ENCODE assay signal across 20 cellular contexts in genomic region chr1:207031016-207031415, GRCh38. TPM values are rescaled to one million over a fixed set of nuclear protein-coding genes. Genes with fewer than 3 reads are reported as not detected.
A peak's percentile ranks its signal among the peaks of the same experiment; 100 is the strongest.
DNase-seq lines count a peak whose midpoint lies in the region; ATAC-seq and TF ChIP-seq lines count a peak whose summit lies in the region.
"Had no signal": no experiment of that assay in that cellular context is flagged by ENCODE, and none has a peak within 500 bp of the region (broad histone marks: within the 10 kb centered on the region; RNA-seq: fewer than 3 reads in every experiment).

No MANE protein-coding gene starts in this region.

- H3K36me3 ChIP-seq in Peyer's patch (no peaks in the 10 kb centered on the region), endodermal cell (ENCODE audit: control insufficient read depth, insufficient read depth, low read length) (no peaks in the 10 kb centered on the region), mesendoderm (ENCODE audit: control insufficient read depth, insufficient read depth, low read length) (no peaks in the 10 kb centered on the region), upper lobe of left lung (no peaks in the 10 kb centered on the region)
- H3K36me3 ChIP-seq: esophagus muscularis mucosa had no signal

- H3K9me3 ChIP-seq in Peyer's patch (no peaks in the 10 kb centered on the region), endodermal cell (ENCODE audit: control insufficient read depth, low read length) (no peaks in the 10 kb centered on the region), upper lobe of left lung (no peaks in the 10 kb centered on the region)
- H3K9me3 ChIP-seq: esophagus muscularis mucosa had no signal

- H2BK15ac ChIP-seq in mesendoderm (replicated peaks; ENCODE audit: low read depth), result no peak overlapping the region

- DNase-seq in Peyer's patch (no peak), endodermal cell (no peak), mesendoderm (no peak), upper lobe of left lung (no peak), NCI-H510A treated with DMSO at 0.1 percent for 48 hours (lab: John Stamatoyannopoulos, UW) (no peak)
- DNase-seq in activated T-helper 2 cell treated with anti-CD3 and anti-CD28 coated beads, Interferon-gamma antibody, Interleukin-2, Interleukin-4, amounts not matched to agents 10 μg/mL and 5 μg/mL and 100 μg/mL, durations not matched to agents 14 hours and 24 hours and 36 hours (ENCODE audit: low spot score), result no peak
- DNase-seq: activated CD4-positive, alpha-beta memory T cell treated with anti-CD3 and anti-CD28 coated beads, Interleukin-2, amount 10 ng/mL, durations not matched to agents 7 days and 5 days; activated T-cell treated with anti-CD3 and anti-CD28 coated beads, Interleukin-2, amount 50 U/mL, for 4 hours; KG1; nephron progenitor cell; retina; SHP77; stimulated activated naive CD4-positive, alpha-beta T cell treated with Interleukin-2 at 50 U/mL for 16 hours; T-helper 1 cell had no signal

- no peak overlapping the region for H3K4ac ChIP-seq in mesendoderm (ENCODE audit: low read depth, low read length)

- peaks cover 0 to 24% (median 0%) of the 10 kb centered on the region in 4 donors for H3K4me1 ChIP-seq in Peyer's patch
- peaks cover 22% of the 10 kb centered on the region for H3K4me1 ChIP-seq in endodermal cell (ENCODE audit: control insufficient read depth, insufficient read depth, low read length)
- H3K4me1 ChIP-seq in mesendoderm (ENCODE audit: control insufficient read depth, low read depth, low read length), result peaks cover 15% of the 10 kb centered on the region
- peaks cover 4 to 12% (median 9%) of the 10 kb centered on the region in 4 donors for H3K4me1 ChIP-seq in upper lobe of left lung

- no peaks in the 10 kb centered on the region for H3K27me3 ChIP-seq in Peyer's patch
- H3K27me3 ChIP-seq in endodermal cell (ENCODE audit: control insufficient read depth, insufficient read depth, low read length, poor library complexity, severe bottlenecking), result peaks cover 25% of the 10 kb centered on the region
- no peaks in the 10 kb centered on the region for H3K27me3 ChIP-seq in mesendoderm (ENCODE audit: insufficient read depth, low read length, poor library complexity)
- H3K27me3 ChIP-seq in upper lobe of left lung, result no peaks in the 10 kb centered on the region

- no peaks in the 10 kb centered on the region for H3K9me3 Mint-ChIP-seq in endodermal cell
- H3K9me3 Mint-ChIP-seq in activated T-helper 2 cell treated with anti-CD3 and anti-CD28 coated beads, Interferon-gamma antibody, Interleukin-2, Interleukin-4, amounts not matched to agents 10 μg/mL and 5 μg/mL and 100 μg/mL, durations not matched to agents 14 hours and 24 hours and 36 hours, result no peaks in the 10 kb centered on the region
- H3K9me3 Mint-ChIP-seq: activated CD4-positive, alpha-beta memory T cell treated with anti-CD3 and anti-CD28 coated beads, Interleukin-2, amount 10 ng/mL, durations not matched to agents 7 days and 5 days; activated naive CD4-positive, alpha-beta T cell treated with anti-CD3 and anti-CD28 coated beads, Interleukin-2, amount 50 U/mL, for 72 hours; activated T-cell treated with anti-CD3 and anti-CD28 coated beads, Interleukin-2, amount 50 U/mL, for 4 hours; memory B cell; nephron progenitor cell had no signal

- no peak for TF ChIP-seq EP300 in upper lobe of left lung (IDR thresholded peaks at IDR 0.05)

- H3K4me3 Mint-ChIP-seq in endodermal cell, result peak overlapping the region; percentile 19
- H3K4me3 Mint-ChIP-seq in activated T-helper 2 cell treated with anti-CD3 and anti-CD28 coated beads, Interferon-gamma antibody, Interleukin-2, Interleukin-4, amounts not matched to agents 10 μg/mL and 5 μg/mL and 100 μg/mL, durations not matched to agents 14 hours and 24 hours and 36 hours (ENCODE audit: low read depth), result no peak overlapping the region
- H3K4me3 Mint-ChIP-seq: activated CD4-positive, alpha-beta memory T cell treated with anti-CD3 and anti-CD28 coated beads, Interleukin-2, amount 10 ng/mL, durations not matched to agents 7 days and 5 days; activated T-cell treated with anti-CD3 and anti-CD28 coated beads, Interleukin-2, amount 50 U/mL, for 4 hours; memory B cell; nephron progenitor cell had no signal

- H3K23ac ChIP-seq in mesendoderm (ENCODE audit: low read length), result no peak overlapping the region

- intact Hi-C loops in activated T-helper 2 cell treated with anti-CD3 and anti-CD28 coated beads, Interferon-gamma antibody, Interleukin-2, Interleukin-4, amounts not matched to agents 10 μg/mL and 5 μg/mL and 100 μg/mL, durations not matched to agents 14 hours and 24 hours and 36 hours (cut with micrococcal nuclease), result no loop called here

- no peak overlapping the region for H4K8ac ChIP-seq in mesendoderm (ENCODE audit: low read depth, low read length)

- peak overlapping the region in 2 of 4 donors; percentile 56 to 67 for H3K4me3 ChIP-seq in Peyer's patch
- H3K4me3 ChIP-seq in endodermal cell (ENCODE audit: low read length), result no peak overlapping the region
- H3K4me3 ChIP-seq in mesendoderm (ENCODE audit: low read length), result no peak overlapping the region
- H3K4me3 ChIP-seq in upper lobe of left lung, result peak overlapping the region; percentile 18 to 52 (median 45)
- H3K4me3 ChIP-seq: coronary artery, esophagus muscularis mucosa had no signal

- TF ChIP-seq POLR2A in Peyer's patch (IDR thresholded peaks at IDR 0.05), result no peak
- peak in 2 of 4 donors; percentile 37 to 42 for TF ChIP-seq POLR2A in upper lobe of left lung (IDR thresholded peaks at IDR 0.05)

- TF ChIP-seq CTCF in Peyer's patch (IDR thresholded peaks at IDR 0.05) (no peak), endodermal cell (conservative IDR thresholded peaks at IDR 0.05) (no peak), upper lobe of left lung (IDR thresholded peaks at IDR 0.05) (no peak)

- H3K27me3 Mint-ChIP-seq in endodermal cell (ENCODE audit: insufficient read depth), result peaks cover 11% of the 10 kb centered on the region
- peaks cover 50% of the 10 kb centered on the region for H3K27me3 Mint-ChIP-seq in activated T-helper 2 cell treated with anti-CD3 and anti-CD28 coated beads, Interferon-gamma antibody, Interleukin-2, Interleukin-4, amounts not matched to agents 10 μg/mL and 5 μg/mL and 100 μg/mL, durations not matched to agents 14 hours and 24 hours and 36 hours (ENCODE audit: low read depth)

- H3K27ac ChIP-seq in Peyer's patch (peak overlapping the region in 3 of 4 donors; percentile 73 to 97 (median 93)), endodermal cell (ENCODE audit: low read depth, low read length) (no peak overlapping the region), mesendoderm (ENCODE audit: low read depth, low read length) (no peak overlapping the region), upper lobe of left lung (peak overlapping the region; percentile 82 to 90 (median 83))
- H3K27ac ChIP-seq: coronary artery, esophagus muscularis mucosa had no signal

- no peak overlapping the region for H2BK5ac ChIP-seq in mesendoderm (ENCODE audit: low read length)

- H3K9ac ChIP-seq in endodermal cell (ENCODE audit: extremely low read depth, low read length, poor library complexity, severe bottlenecking) (no peak overlapping the region), mesendoderm (ENCODE audit: low read length) (no peak overlapping the region)

- H3K4me1 Mint-ChIP-seq in endodermal cell, result peaks cover 67% of the 10 kb centered on the region
- peaks cover 2% of the 10 kb centered on the region for H3K4me1 Mint-ChIP-seq in activated T-helper 2 cell treated with anti-CD3 and anti-CD28 coated beads, Interferon-gamma antibody, Interleukin-2, Interleukin-4, amounts not matched to agents 10 μg/mL and 5 μg/mL and 100 μg/mL, durations not matched to agents 14 hours and 24 hours and 36 hours (ENCODE audit: low read depth)
- H3K4me1 Mint-ChIP-seq: memory B cell had no signal

- H3K79me2 ChIP-seq in mesendoderm (ENCODE audit: control insufficient read depth, insufficient read depth, low read length), result no peaks in the 10 kb centered on the region

- no peak overlapping the region for H2BK120ac ChIP-seq in mesendoderm (ENCODE audit: low read depth, low read length)

- 59% methylated on average over 1 of the region's 1 CpG; no CpG with 5 or more reads in 1 of the 2 experiments for WGBS in endodermal cell (ENCODE audit: insufficient coverage in 1 of 2, insufficient read length in 1 of 2), 2 experiments
- WGBS in mesendoderm (ENCODE audit: extremely low coverage, insufficient coverage, low lambda C conversion rate), result no CpG with 5 or more reads among the region's 1 CpG
- WGBS in upper lobe of left lung, 2 donors, result 45 to 50% methylated on average over 1 of the region's 1 CpG

- no peak overlapping the region for H3K27ac Mint-ChIP-seq in endodermal cell
- no peak overlapping the region for H3K27ac Mint-ChIP-seq in activated T-helper 2 cell treated with anti-CD3 and anti-CD28 coated beads, Interferon-gamma antibody, Interleukin-2, Interleukin-4, amounts not matched to agents 10 μg/mL and 5 μg/mL and 100 μg/mL, durations not matched to agents 14 hours and 24 hours and 36 hours
- H3K27ac Mint-ChIP-seq: activated CD4-positive, alpha-beta memory T cell treated with anti-CD3 and anti-CD28 coated beads, Interleukin-2, amount 10 ng/mL, durations not matched to agents 7 days and 5 days; activated naive CD4-positive, alpha-beta T cell treated with anti-CD3 and anti-CD28 coated beads, Interleukin-2, amount 50 U/mL, for 72 hours; memory B cell; nephron progenitor cell had no signal

- peak overlapping the region; percentile 22 for H2AK5ac ChIP-seq in mesendoderm (ENCODE audit: low read length)

- no peak overlapping the region for H4K5ac ChIP-seq in mesendoderm (ENCODE audit: low read length)

- ATAC-seq in upper lobe of left lung (ENCODE audit: low FRiP score in 2 of 2) (no peak), GM21717 (IDR thresholded peaks at IDR 0.05; ENCODE audit: unreplicated experiment) (no peak)
- ATAC-seq: activated naive CD4-positive, alpha-beta T cell treated with anti-CD3 and anti-CD28 coated beads, Interleukin-2, amount 50 U/mL, for 72 hours; activated T-cell treated with anti-CD3 and anti-CD28 coated beads, Interleukin-2, amount 50 U/mL, for 4 hours had no signal

- H3K56ac ChIP-seq in mesendoderm (ENCODE audit: low read length), result no peak overlapping the region

- H3K79me1 ChIP-seq in mesendoderm (ENCODE audit: low read length), result no peaks in the 10 kb centered on the region

- H3K4me2 ChIP-seq in mesendoderm (ENCODE audit: low read length), result no peak overlapping the region

- H3K18ac ChIP-seq in mesendoderm (ENCODE audit: low read length), result no peak overlapping the region

- H3K36me3 Mint-ChIP-seq in endodermal cell (ENCODE audit: low read depth), result no peaks in the 10 kb centered on the region
- H3K36me3 Mint-ChIP-seq in activated T-helper 2 cell treated with anti-CD3 and anti-CD28 coated beads, Interferon-gamma antibody, Interleukin-2, Interleukin-4, amounts not matched to agents 10 μg/mL and 5 μg/mL and 100 μg/mL, durations not matched to agents 14 hours and 24 hours and 36 hours (ENCODE audit: low read depth), result no peaks in the 10 kb centered on the region
- H3K36me3 Mint-ChIP-seq: activated naive CD4-positive, alpha-beta T cell treated with anti-CD3 and anti-CD28 coated beads, Interleukin-2, amount 50 U/mL, for 72 hours; memory B cell had no signal

RNA-seq across cellular contexts. Expression of gene C1orf116, which starts 1.5 kb away (rescaled TPM):
- 10 to 100 TPM in 3 of 4 donors, 1 to 10 TPM in 1; 4.1 to 72.3 (median 56.7) TPM for total RNA-seq in Peyer's patch
- total RNA-seq in endodermal cell, result under 1 TPM; 0.55 to 0.60 TPM
- polyA plus RNA-seq in endodermal cell (2013, experiment 1 of 2), result 0.21 TPM
- 0.12 TPM for polyA plus RNA-seq in endodermal cell (2013, experiment 2 of 2)
- 1.6 TPM for polyA plus RNA-seq in mesendoderm (2013, experiment 1 of 2)
- polyA plus RNA-seq in mesendoderm (2013, experiment 2 of 2), result 1.5 TPM
- total RNA-seq in upper lobe of left lung, result 100 to 1,000 TPM in 5 of 6 donors, 10 to 100 TPM in 1; 92.5 to 222 (median 193) TPM
- not detected in 2 replicates for total RNA-seq in activated T-helper 2 cell treated with anti-CD3 and anti-CD28 coated beads, Interferon-gamma antibody, Interleukin-2, Interleukin-4, amounts not matched to agents 10 μg/mL and 5 μg/mL and 100 μg/mL, durations not matched to agents 14 hours and 24 hours and 36 hours
- total RNA-seq: NCI-H460 had no signal

RNA-seq across cellular contexts. Expression of gene YOD1, which starts 20.0 kb away (rescaled TPM):
- total RNA-seq in Peyer's patch (10 to 100 TPM in 2 of 4 donors, 1 to 10 TPM in 2; 7.4 to 12.7 (median 10.2) TPM), endodermal cell (10 to 100 TPM; 10.8 to 18.8 TPM), upper lobe of left lung (10 to 100 TPM in 3 of 6 donors, 1 to 10 TPM in 3; 6.0 to 24.4 (median 9.4) TPM)
- 13.6 TPM for polyA plus RNA-seq in endodermal cell (2013, experiment 1 of 2)
- 12.5 TPM for polyA plus RNA-seq in endodermal cell (2013, experiment 2 of 2)
- 5.0 TPM for polyA plus RNA-seq in mesendoderm (2013, experiment 1 of 2)
- 4.9 TPM for polyA plus RNA-seq in mesendoderm (2013, experiment 2 of 2)
- 8.1 and 8.7 TPM in 2 replicates for total RNA-seq in activated T-helper 2 cell treated with anti-CD3 and anti-CD28 coated beads, Interferon-gamma antibody, Interleukin-2, Interleukin-4, amounts not matched to agents 10 μg/mL and 5 μg/mL and 100 μg/mL, durations not matched to agents 14 hours and 24 hours and 36 hours

RNA-seq across cellular contexts. Expression of gene PFKFB2, which starts 22.1 kb away (rescaled TPM):
- 100 to 1,000 TPM in 2 of 4 donors, 10 to 100 TPM in 2; 44.6 to 150 (median 116) TPM for total RNA-seq in Peyer's patch
- total RNA-seq in endodermal cell, result 10 to 100 TPM; 11.2 to 13.4 TPM
- polyA plus RNA-seq in endodermal cell (2013, experiment 1 of 2), result 5.9 TPM
- 5.1 TPM for polyA plus RNA-seq in endodermal cell (2013, experiment 2 of 2)
- polyA plus RNA-seq in mesendoderm (2013, experiment 1 of 2), result 3.9 TPM
- 3.9 TPM for polyA plus RNA-seq in mesendoderm (2013, experiment 2 of 2)
- total RNA-seq in upper lobe of left lung, result 10 to 100 TPM; 25.3 to 95.5 (median 58.0) TPM
- total RNA-seq in activated T-helper 2 cell treated with anti-CD3 and anti-CD28 coated beads, Interferon-gamma antibody, Interleukin-2, Interleukin-4, amounts not matched to agents 10 μg/mL and 5 μg/mL and 100 μg/mL, durations not matched to agents 14 hours and 24 hours and 36 hours, result 1.9 and 2.2 TPM in 2 replicates

RNA-seq across cellular contexts. Expression of gene C4BPB, which starts 57.6 kb away (rescaled TPM):
- total RNA-seq in Peyer's patch (10 to 100 TPM in 1 of 4 donors, 1 to 10 TPM in 2, not detected in 1; 5.3 to 18.1 (median 8.6) TPM), endodermal cell (not detected), upper lobe of left lung (10 to 100 TPM in 2 of 6 donors, 1 to 10 TPM in 4; 1.1 to 40.9 (median 9.2) TPM)
- not detected for polyA plus RNA-seq in endodermal cell (2013, experiment 1 of 2)
- not detected for polyA plus RNA-seq in endodermal cell (2013, experiment 2 of 2)
- not detected for polyA plus RNA-seq in mesendoderm (2013, experiment 1 of 2)
- polyA plus RNA-seq in mesendoderm (2013, experiment 2 of 2), result not detected
- 0.23 and 0.41 TPM in 2 replicates for total RNA-seq in activated T-helper 2 cell treated with anti-CD3 and anti-CD28 coated beads, Interferon-gamma antibody, Interleukin-2, Interleukin-4, amounts not matched to agents 10 μg/mL and 5 μg/mL and 100 μg/mL, durations not matched to agents 14 hours and 24 hours and 36 hours
- total RNA-seq: NCI-H460 had no signal

Comparison
In these comparisons a context has a peak if more than half of its experiments do, and no peak if none do; other contexts are left out.
1. H3K27ac ChIP-seq: peak in Peyer's patch (3 of 4) and upper lobe of left lung (4 of 4); none in endodermal cell (single experiment) and mesendoderm (single experiment).
2. H3K4me3 ChIP-seq: peak in upper lobe of left lung (4 of 4); none in endodermal cell (single experiment) and mesendoderm (single experiment).